In the genomic region with DNA sequence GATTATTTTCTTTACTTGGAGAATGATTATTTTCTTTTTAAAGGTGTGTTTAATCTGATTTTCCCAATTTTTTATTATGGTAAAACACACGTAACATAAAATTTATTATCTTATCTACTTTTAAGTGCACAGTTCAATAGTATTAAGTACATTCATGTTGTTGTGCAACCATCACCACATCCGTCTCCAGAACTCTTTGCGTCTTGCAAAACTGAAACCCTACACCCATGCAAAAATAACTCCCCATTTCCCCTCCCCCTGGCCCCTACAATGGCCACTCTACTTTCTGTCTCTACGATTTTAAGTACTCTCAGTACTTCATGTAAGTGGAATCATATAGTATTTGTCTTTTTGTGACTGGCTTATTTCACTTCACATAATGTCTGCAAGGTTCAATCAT, we compare ENCODE assay signal across 18 cellular contexts.
DNase-seq lines count a peak whose midpoint lies in the region; ATAC-seq, FAIRE-seq and TF ChIP-seq lines count a peak whose summit lies in the region.
"Had no signal": no experiment of that assay in that cellular context is flagged by ENCODE, and none has a peak within 500 bp of the region (broad histone marks: within the 10 kb centered on the region; RNA-seq: fewer than 3 reads in every experiment).

No MANE protein-coding gene starts in this region.

- H4K91ac ChIP-seq in trophoblast cell (ENCODE audit: low read depth, low read length): no peak overlapping the region

- H3K79me1 ChIP-seq in trophoblast cell (ENCODE audit: low read length): no peaks in the 10 kb centered on the region

- no peak for TF ChIP-seq RAD21 in K562 (CRISPR knock-in tag; conservative IDR thresholded peaks at IDR 0.05 in 1 of 2, IDR thresholded peaks at IDR 0.05 in 1 of 2)

- intact Hi-C loops in K562 (cut with micrococcal nuclease): no loop called here

- no peak overlapping the region for H3K18ac ChIP-seq in trophoblast cell (ENCODE audit: low read length)

- ATAC-seq in K562: no peak
- ATAC-seq: T-helper 17 cell had no signal

- no peak for TF ChIP-seq POLR2A in K562 (conservative IDR thresholded peaks at IDR 0.05)
- no peak for TF ChIP-seq POLR2A in Peyer's patch (IDR thresholded peaks at IDR 0.05)

- CTCF ChIA-PET in K562 (lab: Yijun Ruan, JAX; ENCODE audit: low intra/inter-chr PET ratio): no interaction called here

- H3K9me1 ChIP-seq in K562 (ENCODE audit: control insufficient read depth, insufficient read depth, low read length): no peaks in the 10 kb centered on the region

- TF ChIP-seq EP300 in K562 (IDR thresholded peaks at IDR 0.05; ENCODE audit: low read length): no peak

- H3K4me1 ChIP-seq in K562 (replicated peaks in 1 of 2; ENCODE audit: control insufficient read depth in 2 of 2, insufficient read depth in 2 of 2, low read length in 2 of 2) (no peaks in the 10 kb centered on the region), Peyer's patch (no peaks in the 10 kb centered on the region), trophoblast cell (ENCODE audit: control insufficient read depth in 1 of 2, insufficient read depth in 2 of 2, low read length in 2 of 2) (no peaks in the 10 kb centered on the region)
- H3K4me1 ChIP-seq: breast epithelium had no signal

- no peaks in the 10 kb centered on the region for H3K9me3 ChIP-seq in K562 (replicated peaks; ENCODE audit: control insufficient read depth, insufficient read depth, low read depth, low read length)
- H3K9me3 ChIP-seq in Peyer's patch: no peaks in the 10 kb centered on the region
- no peaks in the 10 kb centered on the region for H3K9me3 ChIP-seq in trophoblast cell (ENCODE audit: insufficient read depth, low read depth, low read length)

- no peak overlapping the region for H2BK5ac ChIP-seq in trophoblast cell (ENCODE audit: low read depth, low read length, poor library complexity)

- no peak overlapping the region for H3K9ac ChIP-seq in K562 (ENCODE audit: insufficient read depth in 1 of 2, low read depth in 2 of 2, low read length in 2 of 2)
- no peak overlapping the region for H3K9ac ChIP-seq in trophoblast cell (ENCODE audit: low read length)

- DNase-seq in SKM-1 treated with dmso at 0.1 percent for 144 hours (lab: John Stamatoyannopoulos, UW; ENCODE audit: unreplicated experiment) (peak; percentile 29), SKM-1 (lab: John Stamatoyannopoulos, UW; ENCODE audit: unreplicated experiment) (no peak), MV-4-11 (lab: John Stamatoyannopoulos, UW) (peak; percentile 87), K562 (ENCODE audit: extremely low read depth in 1 of 4, low spot score in 3 of 4) (no peak), SK-N-DZ (ENCODE audit: low spot score) (no peak), mucosa of gallbladder (ENCODE audit: low spot score) (no peak), Peyer's patch (no peak), trophoblast cell (no peak)
- DNase-seq: 8988T; CD4-positive, CD25-positive, alpha-beta regulatory T cell; effector CD4-positive, alpha-beta T cell; foreskin melanocyte; naive B cell; NCI-H1092 treated with DMSO at 0.1 percent for 48 hours; NCI-H446; T-helper 17 cell had no signal

- H3K4ac ChIP-seq in trophoblast cell (ENCODE audit: low read depth, low read length): no peak overlapping the region

- no peak overlapping the region for H2AK5ac ChIP-seq in trophoblast cell (ENCODE audit: low read length)

- H3K27ac ChIP-seq in K562 (ENCODE audit: extremely low read depth, low read depth, low read length): no peak overlapping the region
- no peak overlapping the region for H3K27ac ChIP-seq in Peyer's patch
- no peak overlapping the region for H3K27ac ChIP-seq in trophoblast cell (ENCODE audit: low read depth, low read length)
- H3K27ac ChIP-seq: breast epithelium had no signal

- H4K8ac ChIP-seq in trophoblast cell (ENCODE audit: low read depth, low read length): no peak overlapping the region

- WGBS in K562 (ENCODE audit: insufficient coverage, low coverage, missing lambda C conversion rate): 2% methylated on average over 4 of the region's 4 CpGs
- no CpG with 5 or more reads among the region's 4 CpGs for WGBS in trophoblast cell (ENCODE audit: extremely low coverage, insufficient coverage, insufficient read length)

- H3K79me2 ChIP-seq in K562 (ENCODE audit: control insufficient read depth, insufficient read depth, low read length): no peaks in the 10 kb centered on the region
- H3K79me2 ChIP-seq in trophoblast cell (ENCODE audit: control insufficient read depth, insufficient read depth, low read length, poor library complexity): no peaks in the 10 kb centered on the region

- in situ Hi-C loops in K562 (cut with MboI): no loop called here

- H4K12ac ChIP-seq in trophoblast cell (ENCODE audit: low read depth, low read length): no peak overlapping the region

- H3K4me3 ChIP-seq in K562 (no peak overlapping the region), Peyer's patch (no peak overlapping the region), trophoblast cell (ENCODE audit: low read depth, low read length) (no peak overlapping the region)
- H3K4me3 ChIP-seq: breast epithelium had no signal

- BruUV-seq in K562 (replicated peaks; lab: Mats Ljungman, UMichigan): no TSS peak

- H3K4me2 ChIP-seq in K562 (ENCODE audit: insufficient read depth, low read length) (no peak overlapping the region), trophoblast cell (ENCODE audit: low read length) (no peak overlapping the region)

- H4K20me1 ChIP-seq in K562 (replicated peaks; ENCODE audit: control insufficient read depth, insufficient read depth, low read length): no peaks in the 10 kb centered on the region

- no peak overlapping the region for H2BK120ac ChIP-seq in trophoblast cell (ENCODE audit: insufficient read depth, low read length, poor library complexity)

- TF ChIP-seq CTCF in K562 (IDR thresholded peaks at IDR 0.05 in 2 of 3, conservative IDR thresholded peaks at IDR 0.05 in 1 of 3; ENCODE audit: insufficient read depth in 2 of 3, low read depth in 1 of 3, low read length in 3 of 3) (no peak), Peyer's patch (IDR thresholded peaks at IDR 0.05) (no peak)

- POLR2A ChIA-PET in K562 (lab: Yijun Ruan, JAX): no interaction called here

- FAIRE-seq in K562 (lab: Jason Lieb, UNC): no peak
- FAIRE-seq: RCC 7860 had no signal

- no peaks in the 10 kb centered on the region for H3K27me3 ChIP-seq in K562 (ENCODE audit: control insufficient read depth in 2 of 2, insufficient read depth in 2 of 2, low read length in 2 of 2)
- H3K27me3 ChIP-seq in Peyer's patch: no peaks in the 10 kb centered on the region
- H3K27me3 ChIP-seq in trophoblast cell (ENCODE audit: insufficient read depth, low read length): no peaks in the 10 kb centered on the region
- H3K27me3 ChIP-seq: breast epithelium had no signal

- H2AFZ ChIP-seq in K562 (ENCODE audit: low read depth, low read length) (no peak overlapping the region), trophoblast cell (ENCODE audit: insufficient read depth, low read length, poor library complexity) (no peak overlapping the region)

- H3K23ac ChIP-seq in trophoblast cell (ENCODE audit: low read length): no peak overlapping the region

- no peak overlapping the region for H3K14ac ChIP-seq in trophoblast cell (ENCODE audit: low read length)

- no peaks in the 10 kb centered on the region for H3K36me3 ChIP-seq in K562 (ENCODE audit: control insufficient read depth, insufficient read depth, low read length)
- H3K36me3 ChIP-seq in Peyer's patch: no peaks in the 10 kb centered on the region
- no peaks in the 10 kb centered on the region for H3K36me3 ChIP-seq in trophoblast cell (ENCODE audit: control insufficient read depth in 1 of 2, insufficient read depth in 2 of 2, low read length in 2 of 2)
- H3K36me3 ChIP-seq: breast epithelium had no signal

- no peak overlapping the region for H2BK12ac ChIP-seq in trophoblast cell (ENCODE audit: low read length)

TF ChIP-seq in K562, 482 proteins besides CTCF, POLR2A, EP300 and RAD21:
- TF ChIP-seq SMAD1 (IDR thresholded peaks at IDR 0.05; ENCODE audit: low read depth, low read length, partially characterized antibody) (no peak), CEBPB (tag; IDR thresholded peaks at IDR 0.05) (peak; percentile 69), NR2C1 (IDR thresholded peaks at IDR 0.05) (no peak), NR2C1 (tag; IDR thresholded peaks at IDR 0.05) (no peak)
- TF ChIP-seq, protein P1, sequence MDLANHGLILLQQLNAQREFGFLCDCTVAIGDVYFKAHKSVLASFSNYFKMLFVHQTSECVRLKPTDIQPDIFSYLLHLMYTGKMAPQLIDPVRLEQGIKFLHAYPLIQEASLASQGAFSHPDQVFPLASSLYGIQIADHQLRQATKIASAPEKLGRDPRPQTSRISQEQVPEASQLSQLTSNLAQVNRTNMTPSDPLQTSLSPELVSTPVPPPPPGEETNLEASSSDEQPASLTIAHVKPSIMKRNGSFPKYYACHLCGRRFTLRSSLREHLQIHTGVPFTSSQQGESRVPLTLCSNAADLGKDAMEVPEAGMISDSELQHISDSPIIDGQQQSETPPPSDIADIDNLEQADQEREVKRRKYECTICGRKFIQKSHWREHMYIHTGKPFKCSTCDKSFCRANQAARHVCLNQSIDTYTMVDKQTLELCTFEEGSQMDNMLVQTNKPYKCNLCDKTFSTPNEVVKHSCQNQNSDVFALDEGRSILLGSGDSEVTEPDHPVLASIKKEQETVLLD (IDR thresholded peaks at IDR 0.05): no peak

Comparison
In these comparisons a context has a peak if more than half of its experiments do, and no peak if none do; other contexts are left out.
1. DNase-seq: peak in SKM-1 treated with dmso at 0.1 percent for 144 hours (single experiment) and MV-4-11 (single experiment); none in SKM-1 (single experiment), K562 (0 of 4), SK-N-DZ (single experiment), mucosa of gallbladder (single experiment), Peyer's patch (0 of 3) and trophoblast cell (0 of 2).